ENCODE assay signal across 21 cellular contexts in genomic region chr15:80527406-80527805, GRCh38.
"Had no signal": no experiment of that assay in that cellular context is flagged by ENCODE, and none has a peak within 500 bp of the region (broad histone marks: within the 10 kb centered on the region; RNA-seq: fewer than 3 reads in every experiment).

No MANE protein-coding gene starts in this region.

- H3K4me1 ChIP-seq: ascending aorta, body of pancreas had no signal

- H3K9me3 ChIP-seq: ascending aorta, body of pancreas, MG63 had no signal

- DNase-seq: activated CD4-positive, alpha-beta T cell treated with anti-CD3 and anti-CD28 coated beads for 4 hours; activated CD4-positive, alpha-beta T cell treated with anti-CD3 and anti-CD28 coated beads, Interleukin-2, amount 50 U/mL, for 48 hours; activated CD8-positive, alpha-beta memory T cell treated with anti-CD3 and anti-CD28 coated beads, Interleukin-2, amount 10 ng/mL, durations not matched to agents 7 days and 5 days; activated gamma-delta T cell treated with Interleukin-2 at 50 U/mL for 16 hours; activated naive CD4-positive, alpha-beta T cell treated with anti-CD3 and anti-CD28 coated beads, Interleukin-2, amount 50 U/mL, for 16 hours; activated naive CD8-positive, alpha-beta T cell treated with anti-CD3 and anti-CD28 coated beads, Interleukin-2, amount 10 ng/mL, durations not matched to agents 7 days and 5 days; activated T-cell treated with anti-CD3 and anti-CD28 coated beads, Interleukin-2, amount 50 U/mL, for 4 hours; body of pancreas; MG63; MV-4-11; NCI-H1092 treated with DMSO at 0.1 percent for 48 hours; NCI-H1436; NCI-H1694 treated with DMSO at 0.1 percent for 48 hours; NCI-H2029 treated with DMSO at 0.1 percent for 48 hours; NCI-H345; NCI-H510A; NCI-H69; PC-9; SHP77 treated with DMSO at 0.1 percent for 48 hours had no signal

- H3K27ac ChIP-seq: ascending aorta, body of pancreas, PC-9 had no signal

- H3K36me3 ChIP-seq: ascending aorta, MG63 had no signal

- H3K9me3 Mint-ChIP-seq: activated naive CD8-positive, alpha-beta T cell treated with anti-CD3 and anti-CD28 coated beads, Interleukin-2, amount 10 ng/mL, durations not matched to agents 7 days and 5 days; activated T-cell treated with anti-CD3 and anti-CD28 coated beads, Interleukin-2, amount 50 U/mL, for 4 hours; T-helper 1 cell treated with Interleukin-12 subunit alpha and Interleukin-12 subunit beta and Interleukin-4 antibody, amounts not matched to agents 30 μg/mL and 1 μg/mL, for 36 hours had no signal

- H3K27ac Mint-ChIP-seq: activated CD8-positive, alpha-beta memory T cell treated with anti-CD3 and anti-CD28 coated beads, Interleukin-2, amount 10 ng/mL, durations not matched to agents 7 days and 5 days; activated naive CD8-positive, alpha-beta T cell treated with anti-CD3 and anti-CD28 coated beads, Interleukin-2, amount 10 ng/mL, durations not matched to agents 7 days and 5 days; T-helper 1 cell treated with Interleukin-12 subunit alpha and Interleukin-12 subunit beta and Interleukin-4 antibody, amounts not matched to agents 30 μg/mL and 1 μg/mL, for 36 hours had no signal

- H3K4me2 ChIP-seq: PC-9 had no signal

- H3K4me1 Mint-ChIP-seq: activated CD8-positive, alpha-beta memory T cell treated with anti-CD3 and anti-CD28 coated beads, Interleukin-2, amount 10 ng/mL, durations not matched to agents 7 days and 5 days; activated naive CD8-positive, alpha-beta T cell treated with anti-CD3 and anti-CD28 coated beads, Interleukin-2, amount 10 ng/mL, durations not matched to agents 7 days and 5 days had no signal

- H3K27me3 ChIP-seq: ascending aorta, body of pancreas, MG63 had no signal

- H3K36me3 Mint-ChIP-seq: activated CD8-positive, alpha-beta memory T cell treated with anti-CD3 and anti-CD28 coated beads, Interleukin-2, amount 10 ng/mL, durations not matched to agents 7 days and 5 days; activated naive CD8-positive, alpha-beta T cell treated with anti-CD3 and anti-CD28 coated beads, Interleukin-2, amount 10 ng/mL, durations not matched to agents 7 days and 5 days had no signal

- H2AFZ ChIP-seq: PC-9 had no signal

- H3K4me3 Mint-ChIP-seq: activated CD8-positive, alpha-beta memory T cell treated with anti-CD3 and anti-CD28 coated beads, Interleukin-2, amount 10 ng/mL, durations not matched to agents 7 days and 5 days; activated naive CD8-positive, alpha-beta T cell treated with anti-CD3 and anti-CD28 coated beads, Interleukin-2, amount 10 ng/mL, durations not matched to agents 7 days and 5 days; activated T-cell treated with anti-CD3 and anti-CD28 coated beads, Interleukin-2, amount 50 U/mL, for 4 hours; T-helper 1 cell treated with Interleukin-12 subunit alpha and Interleukin-12 subunit beta and Interleukin-4 antibody, amounts not matched to agents 30 μg/mL and 1 μg/mL, for 36 hours had no signal

- H3K4me3 ChIP-seq: ascending aorta, body of pancreas, MG63, PC-9 had no signal
